In genomic region chr2:85329181-85329651, GRCh38 we compare ENCODE assay signal across 1 cellular context.
TF ChIP-seq lines count a peak whose summit lies in the region.

No MANE protein-coding gene starts in this region.

TF ChIP-seq in K562, 482 proteins besides CTCF, POLR2A, EP300 and RAD21 (continued from another document and continues in another):
- no peak for TF ChIP-seq ZBTB5 (IDR thresholded peaks at IDR 0.05)
- TF ChIP-seq NFYB (IDR thresholded peaks at IDR 0.05; ENCODE audit: extremely low read depth, insufficient read length) = no peak
- no peak for TF ChIP-seq KLF13 (tag; IDR thresholded peaks at IDR 0.05; ENCODE audit: borderline replicate concordance, low read depth)
- TF ChIP-seq MAFF (IDR thresholded peaks at IDR 0.05; ENCODE audit: low read length) = peak; percentile 79
- TF ChIP-seq USF1 (CRISPR knock-in tag; IDR thresholded peaks at IDR 0.05) = no peak
- TF ChIP-seq SMAD2 (IDR thresholded peaks at IDR 0.05; ENCODE audit: low read depth, low read length) = no peak
- no peak for TF ChIP-seq IRF2 (CRISPR knock-in tag; IDR thresholded peaks at IDR 0.05)
- TF ChIP-seq CEBPG (CRISPR knock-in tag; IDR thresholded peaks at IDR 0.05) = no peak
- no peak for TF ChIP-seq CEBPG (tag; conservative IDR thresholded peaks at IDR 0.05 in 1 of 2, IDR thresholded peaks at IDR 0.05 in 1 of 2)
- TF ChIP-seq ZNF217 (CRISPR knock-in tag; IDR thresholded peaks at IDR 0.05) = no peak
- peak; percentile 78 for TF ChIP-seq ZNF384 (IDR thresholded peaks at IDR 0.05; ENCODE audit: low read depth, low read length)
- no peak for TF ChIP-seq ZNF24 (IDR thresholded peaks at IDR 0.05)
- TF ChIP-seq CBX2 (IDR thresholded peaks at IDR 0.05; ENCODE audit: insufficient read depth, low read length, poor library complexity, severe bottlenecking) = no peak
- TF ChIP-seq POLR2AphosphoS2 (IDR thresholded peaks at IDR 0.05; ENCODE audit: low read length) = no peak
- TF ChIP-seq LARP7 (IDR thresholded peaks at IDR 0.05) = peak; percentile 28; the same call in 1 of the 2 replicates
- TF ChIP-seq, protein P1, sequence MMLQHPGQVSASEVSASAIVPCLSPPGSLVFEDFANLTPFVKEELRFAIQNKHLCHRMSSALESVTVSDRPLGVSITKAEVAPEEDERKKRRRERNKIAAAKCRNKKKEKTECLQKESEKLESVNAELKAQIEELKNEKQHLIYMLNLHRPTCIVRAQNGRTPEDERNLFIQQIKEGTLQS (IDR thresholded peaks at IDR 0.05) = no peak; the same call in 1 of the 2 replicates
- TF ChIP-seq, protein P1 (CRISPR knock-in tag; conservative IDR thresholded peaks at IDR 0.05) = no peak
- TF ChIP-seq, protein P2, sequence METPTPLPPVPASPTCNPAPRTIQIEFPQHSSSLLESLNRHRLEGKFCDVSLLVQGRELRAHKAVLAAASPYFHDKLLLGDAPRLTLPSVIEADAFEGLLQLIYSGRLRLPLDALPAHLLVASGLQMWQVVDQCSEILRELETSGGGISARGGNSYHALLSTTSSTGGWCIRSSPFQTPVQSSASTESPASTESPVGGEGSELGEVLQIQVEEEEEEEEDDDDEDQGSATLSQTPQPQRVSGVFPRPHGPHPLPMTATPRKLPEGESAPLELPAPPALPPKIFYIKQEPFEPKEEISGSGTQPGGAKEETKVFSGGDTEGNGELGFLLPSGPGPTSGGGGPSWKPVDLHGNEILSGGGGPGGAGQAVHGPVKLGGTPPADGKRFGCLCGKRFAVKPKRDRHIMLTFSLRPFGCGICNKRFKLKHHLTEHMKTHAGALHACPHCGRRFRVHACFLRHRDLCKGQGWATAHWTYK (CRISPR knock-in tag; IDR thresholded peaks at IDR 0.05) = no peak
- no peak for TF ChIP-seq ZNF717 (CRISPR knock-in tag; IDR thresholded peaks at IDR 0.05)
- no peak for TF ChIP-seq HNRNPK (IDR thresholded peaks at IDR 0.05; ENCODE audit: low read depth, low read length, poor library complexity, severe bottlenecking)
- no peak for TF ChIP-seq ZC3H8 (IDR thresholded peaks at IDR 0.05)
- no peak for TF ChIP-seq RBFOX2 (IDR thresholded peaks at IDR 0.05; ENCODE audit: low read depth, low read length)
- no peak for TF ChIP-seq PHF20 (IDR thresholded peaks at IDR 0.05; ENCODE audit: partially characterized antibody)
- TF ChIP-seq FOXJ3 (CRISPR knock-in tag; IDR thresholded peaks at IDR 0.05) = no peak
- TF ChIP-seq ERF (CRISPR knock-in tag; IDR thresholded peaks at IDR 0.05) = no peak
- TF ChIP-seq CTCFL (IDR thresholded peaks at IDR 0.05; ENCODE audit: borderline replicate concordance, insufficient read depth, low read depth, low read length, poor library complexity, severe bottlenecking) = no peak
- no peak for TF ChIP-seq SNRNP70 (optimal IDR thresholded peaks at IDR 0.05; ENCODE audit: low read depth, low read length)
- no peak for TF ChIP-seq ZNF212 (CRISPR knock-in tag; IDR thresholded peaks at IDR 0.05)
- no peak for TF ChIP-seq ZBTB40 (IDR thresholded peaks at IDR 0.05)
- TF ChIP-seq ZBTB40 (CRISPR knock-in tag; IDR thresholded peaks at IDR 0.05) = no peak
- TF ChIP-seq, protein P3, sequence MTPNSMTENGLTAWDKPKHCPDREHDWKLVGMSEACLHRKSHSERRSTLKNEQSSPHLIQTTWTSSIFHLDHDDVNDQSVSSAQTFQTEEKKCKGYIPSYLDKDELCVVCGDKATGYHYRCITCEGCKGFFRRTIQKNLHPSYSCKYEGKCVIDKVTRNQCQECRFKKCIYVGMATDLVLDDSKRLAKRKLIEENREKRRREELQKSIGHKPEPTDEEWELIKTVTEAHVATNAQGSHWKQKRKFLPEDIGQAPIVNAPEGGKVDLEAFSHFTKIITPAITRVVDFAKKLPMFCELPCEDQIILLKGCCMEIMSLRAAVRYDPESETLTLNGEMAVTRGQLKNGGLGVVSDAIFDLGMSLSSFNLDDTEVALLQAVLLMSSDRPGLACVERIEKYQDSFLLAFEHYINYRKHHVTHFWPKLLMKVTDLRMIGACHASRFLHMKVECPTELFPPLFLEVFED (CRISPR knock-in tag; conservative IDR thresholded peaks at IDR 0.05) = no peak
- TF ChIP-seq, protein P4, sequence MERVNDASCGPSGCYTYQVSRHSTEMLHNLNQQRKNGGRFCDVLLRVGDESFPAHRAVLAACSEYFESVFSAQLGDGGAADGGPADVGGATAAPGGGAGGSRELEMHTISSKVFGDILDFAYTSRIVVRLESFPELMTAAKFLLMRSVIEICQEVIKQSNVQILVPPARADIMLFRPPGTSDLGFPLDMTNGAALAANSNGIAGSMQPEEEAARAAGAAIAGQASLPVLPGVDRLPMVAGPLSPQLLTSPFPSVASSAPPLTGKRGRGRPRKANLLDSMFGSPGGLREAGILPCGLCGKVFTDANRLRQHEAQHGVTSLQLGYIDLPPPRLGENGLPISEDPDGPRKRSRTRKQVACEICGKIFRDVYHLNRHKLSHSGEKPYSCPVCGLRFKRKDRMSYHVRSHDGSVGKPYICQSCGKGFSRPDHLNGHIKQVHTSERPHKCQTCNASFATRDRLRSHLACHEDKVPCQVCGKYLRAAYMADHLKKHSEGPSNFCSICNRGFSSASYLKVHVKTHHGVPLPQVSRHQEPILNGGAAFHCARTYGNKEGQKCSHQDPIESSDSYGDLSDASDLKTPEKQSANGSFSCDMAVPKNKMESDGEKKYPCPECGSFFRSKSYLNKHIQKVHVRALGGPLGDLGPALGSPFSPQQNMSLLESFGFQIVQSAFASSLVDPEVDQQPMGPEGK (CRISPR knock-in tag; IDR thresholded peaks at IDR 0.05; ENCODE audit: borderline replicate concordance) = no peak
- peak; percentile 15; the same call in 1 of the 2 replicates for TF ChIP-seq ARID2 (IDR thresholded peaks at IDR 0.05)
- no peak for TF ChIP-seq CREB3L1 (IDR thresholded peaks at IDR 0.05; ENCODE audit: borderline replicate concordance, low read depth)
